ENCODE assay signal across 20 cellular contexts in genomic region chr10:131926743-131927595, GRCh38. TPM values are rescaled to one million over a fixed set of nuclear protein-coding genes. Genes with fewer than 3 reads are reported as not detected.
DNase-seq lines count a peak whose midpoint lies in the region; ATAC-seq, FAIRE-seq and TF ChIP-seq lines count a peak whose summit lies in the region.
"Had no signal": no experiment of that assay in that cellular context is flagged by ENCODE, and none has a peak within 500 bp of the region (broad histone marks: within the 10 kb centered on the region; RNA-seq: fewer than 3 reads in every experiment).

No MANE protein-coding gene starts in this region.

- H3K4me1 ChIP-seq in CD4-positive, alpha-beta memory T cell (ENCODE audit: insufficient read depth, low read length): peaks cover 55% of the 10 kb centered on the region
- H3K4me1 ChIP-seq in K562 (replicated peaks in 1 of 2; ENCODE audit: control insufficient read depth in 2 of 2, insufficient read depth in 2 of 2, low read length in 2 of 2): peaks cover 36 to 44% of the 10 kb centered on the region in 2 experiments; a peak in 4 of 5 replicates

- H3K4me3 Mint-ChIP-seq in activated CD4-positive, alpha-beta memory T cell treated with anti-CD3 and anti-CD28 coated beads, Interleukin-2, amount 10 ng/mL, durations not matched to agents 7 days and 5 days: no peak overlapping the region
- no peak overlapping the region for H3K4me3 Mint-ChIP-seq in activated CD4-positive, alpha-beta memory T cell treated with anti-CD3 and anti-CD28 coated beads for 36 hours
- H3K4me3 Mint-ChIP-seq in CD4-positive, alpha-beta memory T cell: peak overlapping the region in 7 of 8 donors; percentile 26 to 92 (median 64)
- no peak overlapping the region for H3K4me3 Mint-ChIP-seq in neural crest cell

- TF ChIP-seq CTCF in K562 (IDR thresholded peaks at IDR 0.05 in 2 of 3, conservative IDR thresholded peaks at IDR 0.05 in 1 of 3; ENCODE audit: insufficient read depth in 2 of 3, low read depth in 1 of 3, low read length in 3 of 3) (no peak), neural crest cell (conservative IDR thresholded peaks at IDR 0.05) (no peak)

- no peaks in the 10 kb centered on the region for H3K9me1 ChIP-seq in K562 (ENCODE audit: control insufficient read depth, insufficient read depth, low read length)

- no TSS peak for BruUV-seq in K562 (replicated peaks; lab: Mats Ljungman, UMichigan)

- ATAC-seq in K562 (peak; percentile 45; the same call in 2 of the 3 replicates), HG03135 (IDR thresholded peaks at IDR 0.05; ENCODE audit: unreplicated experiment) (no peak), GM21786 (IDR thresholded peaks at IDR 0.05; ENCODE audit: unreplicated experiment) (no peak)
- ATAC-seq: esophagus mucosa, left lobe of liver, Panc1, psoas muscle had no signal

- peak overlapping the region in 1 of 2 experiments; percentile 78; a peak in 2 of 4 replicates for H3K9ac ChIP-seq in K562 (ENCODE audit: insufficient read depth in 1 of 2, low read depth in 2 of 2, low read length in 2 of 2)

- TF ChIP-seq POLR2A in K562 (conservative IDR thresholded peaks at IDR 0.05): no peak

- H3K36me3 ChIP-seq in CD4-positive, alpha-beta memory T cell (ENCODE audit: insufficient read depth, low read length): no peaks in the 10 kb centered on the region
- H3K36me3 ChIP-seq in K562 (ENCODE audit: control insufficient read depth, insufficient read depth, low read length): peaks cover 33% of the 10 kb centered on the region; the same call in 1 of the 3 replicates
- H3K36me3 ChIP-seq: brain microvascular endothelial cell, transverse colon had no signal

- no peak overlapping the region for H3K4me2 ChIP-seq in K562 (ENCODE audit: insufficient read depth, low read length)
- H3K4me2 ChIP-seq: A549 had no signal

- POLR2A ChIA-PET in activated CD4-positive, alpha-beta memory T cell treated with anti-CD3 and anti-CD28 coated beads, Interleukin-2, amount 10 ng/mL, durations not matched to agents 7 days and 5 days (lab: Charles Lee): interaction anchor here (0.6 to 1.6 kb wide), 3 partner anchors 23 to 27 kb away, joined by 3 read pairs; no protein-coding TSS in a partner anchor
- POLR2A ChIA-PET in activated CD4-positive, alpha-beta memory T cell treated with anti-CD3 and anti-CD28 coated beads for 36 hours (lab: Charles Lee): interaction anchor here (1.4 kb wide), 1 partner anchor 26 kb away, joined by 5 read pairs; the partner anchor contains the start of gene PPP2R2D
- POLR2A ChIA-PET in CD4-positive, alpha-beta memory T cell (lab: Charles Lee; ENCODE audit: partially characterized antibody): interaction anchor here (1.1 kb wide), 2 partner anchors 27 to 46 kb away, joined by 3 to 4 read pairs; no protein-coding TSS in a partner anchor
- POLR2A ChIA-PET in K562 (lab: Yijun Ruan, JAX): interaction anchor here (0.6 to 2.7 kb wide), 3 partner anchors 12 to 30 kb away, joined by 3 to 14 read pairs (median 8); no protein-coding TSS in a partner anchor

- peaks cover 100% of the 10 kb centered on the region for H3K79me2 ChIP-seq in K562 (ENCODE audit: control insufficient read depth, insufficient read depth, low read length)

- no peak overlapping the region for H3K27ac ChIP-seq in CD4-positive, alpha-beta memory T cell (ENCODE audit: low read depth, low read length)
- peak overlapping the region; percentile 52; the same call in 2 of the 3 replicates for H3K27ac ChIP-seq in K562 (ENCODE audit: extremely low read depth, low read depth, low read length)
- H3K27ac ChIP-seq: psoas muscle, transverse colon had no signal

- H3K27ac Mint-ChIP-seq in activated CD4-positive, alpha-beta memory T cell treated with anti-CD3 and anti-CD28 coated beads, Interleukin-2, amount 10 ng/mL, durations not matched to agents 7 days and 5 days: peak overlapping the region; percentile 23
- no peak overlapping the region for H3K27ac Mint-ChIP-seq in activated CD4-positive, alpha-beta memory T cell treated with anti-CD3 and anti-CD28 coated beads for 36 hours
- H3K27ac Mint-ChIP-seq in CD4-positive, alpha-beta memory T cell: peak overlapping the region in 6 of 7 donors; percentile 37 to 77 (median 59)
- peak overlapping the region; percentile 70 for H3K27ac Mint-ChIP-seq in neural crest cell (ENCODE audit: unreplicated experiment)

- intact Hi-C loops in activated CD4-positive, alpha-beta memory T cell treated with anti-CD3 and anti-CD28 coated beads for 36 hours (cut with micrococcal nuclease): no loop called here
- intact Hi-C loops in CD4-positive, alpha-beta memory T cell (cut with micrococcal nuclease): no loop called here
- intact Hi-C loops in K562 (cut with micrococcal nuclease): no loop called here

- H3K27me3 Mint-ChIP-seq in activated CD4-positive, alpha-beta memory T cell treated with anti-CD3 and anti-CD28 coated beads, Interleukin-2, amount 10 ng/mL, durations not matched to agents 7 days and 5 days: no peaks in the 10 kb centered on the region
- H3K27me3 Mint-ChIP-seq in activated CD4-positive, alpha-beta memory T cell treated with anti-CD3 and anti-CD28 coated beads for 36 hours: no peaks in the 10 kb centered on the region
- H3K27me3 Mint-ChIP-seq in CD4-positive, alpha-beta memory T cell: no peaks in the 10 kb centered on the region
- H3K27me3 Mint-ChIP-seq in neural crest cell (ENCODE audit: low read depth): no peaks in the 10 kb centered on the region

- no peak for TF ChIP-seq RAD21 in K562 (CRISPR knock-in tag; conservative IDR thresholded peaks at IDR 0.05 in 1 of 2, IDR thresholded peaks at IDR 0.05 in 1 of 2)

- H3K4me3 ChIP-seq in CD4-positive, alpha-beta memory T cell (ENCODE audit: low read length in 2 of 2): no peak overlapping the region
- H3K4me3 ChIP-seq in K562: no peak overlapping the region
- H3K4me3 ChIP-seq: A549, dorsolateral prefrontal cortex, psoas muscle, transverse colon had no signal

- peaks cover 20% of the 10 kb centered on the region for H3K9me3 Mint-ChIP-seq in activated CD4-positive, alpha-beta memory T cell treated with anti-CD3 and anti-CD28 coated beads, Interleukin-2, amount 10 ng/mL, durations not matched to agents 7 days and 5 days
- peaks cover 16% of the 10 kb centered on the region for H3K9me3 Mint-ChIP-seq in activated CD4-positive, alpha-beta memory T cell treated with anti-CD3 and anti-CD28 coated beads for 36 hours
- peaks cover 0 to 9% (median 2%) of the 10 kb centered on the region in 8 donors for H3K9me3 Mint-ChIP-seq in CD4-positive, alpha-beta memory T cell
- H3K9me3 Mint-ChIP-seq in neural crest cell: no peaks in the 10 kb centered on the region

- FAIRE-seq in K562 (lab: Jason Lieb, UNC): no peak
- FAIRE-seq: A549 had no signal

- peaks cover 4% of the 10 kb centered on the region; the same call in 1 of the 2 replicates for H4K20me1 ChIP-seq in K562 (replicated peaks; ENCODE audit: control insufficient read depth, insufficient read depth, low read length)

- DNase-seq in activated CD4-positive, alpha-beta memory T cell treated with anti-CD3 and anti-CD28 coated beads, Interleukin-2, amount 10 ng/mL, durations not matched to agents 7 days and 5 days: no peak
- no peak for DNase-seq in activated CD4-positive, alpha-beta memory T cell treated with anti-CD3 and anti-CD28 coated beads for 36 hours
- DNase-seq in CD4-positive, alpha-beta memory T cell: no peak
- DNase-seq in K562 (ENCODE audit: extremely low read depth in 1 of 4, low spot score in 3 of 4): peak in 1 of 4 experiments; percentile 28
- DNase-seq in neural crest cell (ENCODE audit: low read depth, low spot score): no peak
- no peak for DNase-seq in NCI-H526 treated with DMSO at 0.1 percent for 48 hours (lab: John Stamatoyannopoulos, UW)
- DNase-seq: activated gamma-delta T cell treated with Interleukin-2 at 50 U/mL for 16 hours, brain microvascular endothelial cell, dorsolateral prefrontal cortex, EL, NCI-H1436, psoas muscle, transverse colon had no signal

- H3K27me3 ChIP-seq in CD4-positive, alpha-beta memory T cell (ENCODE audit: insufficient read depth, low read length): no peaks in the 10 kb centered on the region
- H3K27me3 ChIP-seq in K562 (ENCODE audit: control insufficient read depth in 2 of 2, insufficient read depth in 2 of 2, low read length in 2 of 2): no peaks in the 10 kb centered on the region; a peak in 1 of 5 replicates
- H3K27me3 ChIP-seq: brain microvascular endothelial cell, dorsolateral prefrontal cortex, transverse colon had no signal

- CTCF ChIA-PET in activated CD4-positive, alpha-beta memory T cell treated with anti-CD3 and anti-CD28 coated beads, Interleukin-2, amount 10 ng/mL, durations not matched to agents 7 days and 5 days (lab: Charles Lee): interaction anchor here (1.3 kb wide), 1 partner anchor 96 kb away, joined by 3 read pairs; no protein-coding TSS in a partner anchor
- CTCF ChIA-PET in activated CD4-positive, alpha-beta memory T cell treated with anti-CD3 and anti-CD28 coated beads for 36 hours (lab: Charles Lee): no interaction called here
- CTCF ChIA-PET in CD4-positive, alpha-beta memory T cell (lab: Charles Lee; ENCODE audit: partially characterized antibody): interaction anchor here (0.7 to 1.3 kb wide), 2 partner anchors 10 to 41 kb away, joined by 3 to 6 read pairs; no protein-coding TSS in a partner anchor
- CTCF ChIA-PET in K562 (lab: Yijun Ruan, JAX; ENCODE audit: low intra/inter-chr PET ratio): no interaction called here

- no peak overlapping the region for H2AFZ ChIP-seq in K562 (ENCODE audit: low read depth, low read length)

- TF ChIP-seq EP300 in K562 (IDR thresholded peaks at IDR 0.05; ENCODE audit: low read length): no peak

- H3K4me1 Mint-ChIP-seq in activated CD4-positive, alpha-beta memory T cell treated with anti-CD3 and anti-CD28 coated beads, Interleukin-2, amount 10 ng/mL, durations not matched to agents 7 days and 5 days: peaks cover 67% of the 10 kb centered on the region
- peaks cover 69% of the 10 kb centered on the region for H3K4me1 Mint-ChIP-seq in activated CD4-positive, alpha-beta memory T cell treated with anti-CD3 and anti-CD28 coated beads for 36 hours (ENCODE audit: low read depth)
- H3K4me1 Mint-ChIP-seq in CD4-positive, alpha-beta memory T cell: peaks cover 46 to 80% (median 69%) of the 10 kb centered on the region in 4 donors
- H3K4me1 Mint-ChIP-seq in neural crest cell: peaks cover 47% of the 10 kb centered on the region

- in situ Hi-C loops in K562 (cut with MboI): no loop called here

- H3K9me3 ChIP-seq in CD4-positive, alpha-beta memory T cell (ENCODE audit: control insufficient read depth in 1 of 2, low read length in 2 of 2): peaks cover 0 to 5% of the 10 kb centered on the region in 2 donors
- peaks cover 2% of the 10 kb centered on the region; the same call in 1 of the 2 replicates for H3K9me3 ChIP-seq in K562 (replicated peaks; ENCODE audit: control insufficient read depth, insufficient read depth, low read depth, low read length)

- 50% methylated on average over 16 of the region's 28 CpGs for WGBS in K562 (ENCODE audit: insufficient coverage, low coverage, missing lambda C conversion rate)

- peaks cover 37% of the 10 kb centered on the region for H3K36me3 Mint-ChIP-seq in activated CD4-positive, alpha-beta memory T cell treated with anti-CD3 and anti-CD28 coated beads, Interleukin-2, amount 10 ng/mL, durations not matched to agents 7 days and 5 days (ENCODE audit: low read depth)
- peaks cover 19% of the 10 kb centered on the region for H3K36me3 Mint-ChIP-seq in activated CD4-positive, alpha-beta memory T cell treated with anti-CD3 and anti-CD28 coated beads for 36 hours
- H3K36me3 Mint-ChIP-seq in CD4-positive, alpha-beta memory T cell: peaks cover 11 to 26% of the 10 kb centered on the region in 2 donors
- H3K36me3 Mint-ChIP-seq in neural crest cell (ENCODE audit: low read depth): peaks cover 16% of the 10 kb centered on the region

RNA-seq across cellular contexts. Expression of gene PPP2R2D, which starts 26.2 kb away (rescaled TPM):
- 10 to 100 TPM; 40.3 to 40.8 TPM for total RNA-seq in activated CD4-positive, alpha-beta memory T cell treated with anti-CD3 and anti-CD28 coated beads, Interleukin-2, amount 10 ng/mL, durations not matched to agents 7 days and 5 days
- 10 to 100 TPM; 31.9 to 32.3 TPM for total RNA-seq in activated CD4-positive, alpha-beta memory T cell treated with anti-CD3 and anti-CD28 coated beads for 36 hours
- total RNA-seq in CD4-positive, alpha-beta memory T cell: 10 to 100 TPM; 47.2 to 49.2 TPM
- polyA plus RNA-seq in CD4-positive, alpha-beta memory T cell: 10 to 100 TPM; 25.7 to 36.2 TPM
- 76.3 and 99.7 TPM in 2 replicates for total RNA-seq in K562 (2011; cell fraction: chromatin; rRNA removed; ENCODE audit: low replicate concordance)
- total RNA-seq in K562 (2011; cell fraction: nucleolus; rRNA removed): 34.7 and 41.2 TPM in 2 replicates
- 42.2 and 48.0 TPM in 2 replicates for total RNA-seq in K562 (2011; cell fraction: nucleoplasm; rRNA removed)
- total RNA-seq in K562 (2014; rRNA removed): 26.8 and 28.0 TPM in 2 replicates
- 22.2 and 23.9 TPM in 2 replicates for total RNA-seq in K562 (2014; rRNA removed; fragmentation: Illumina TruSeq; extraction: Trizol)
- total RNA-seq in K562 (2015; rRNA removed; fragmentation: Illumina TruSeq; extraction: Trizol): 32.0 and 32.5 TPM in 2 replicates
- 29.9 and 31.3 TPM in 2 replicates for total RNA-seq in K562 (2021)
- polyA plus RNA-seq in K562 (2011; rRNA removed): 31.2 and 37.0 TPM in 2 replicates
- 30.3 TPM in 2 replicates for polyA plus RNA-seq in K562 (2011; cell fraction: cytosol; rRNA removed)
- 59.2 and 67.7 TPM in 2 replicates for polyA plus RNA-seq in K562 (2011; cell fraction: nucleus; rRNA removed)
- 25.0 and 26.8 TPM in 2 replicates for polyA plus RNA-seq in K562 (2012)
- polyA plus RNA-seq in K562 (2014; fragmentation: Illumina TruSeq; extraction: Trizol): 23.6 and 26.8 TPM in 2 replicates
- 1 to 10 TPM; 1.9 to 5.1 TPM for polyA plus RNA-seq in K562 (2014; fragmentation: Nextera tagmentation; extraction: Ambion mirVana)
- polyA plus RNA-seq in K562 (2014; rRNA removed): 35.1 and 35.6 TPM in 2 replicates
- 35.7 and 36.8 TPM in 2 replicates for polyA minus RNA-seq in K562 (2011; rRNA and poly(A)+ RNA removed)
- 19.0 and 19.1 TPM in 2 replicates for polyA minus RNA-seq in K562 (2011; cell fraction: cytosol; rRNA and poly(A)+ RNA removed)
- 24.1 and 29.9 TPM in 2 replicates for polyA minus RNA-seq in K562 (2011; cell fraction: nucleus; rRNA and poly(A)+ RNA removed)
- 39.3 and 45.0 TPM in 2 replicates for total RNA-seq in neural crest cell

RNA-seq across cellular contexts. Expression of gene BNIP3, which starts 54.8 kb away (rescaled TPM):
- 10 to 100 TPM; 60.2 to 62.3 TPM for total RNA-seq in activated CD4-positive, alpha-beta memory T cell treated with anti-CD3 and anti-CD28 coated beads, Interleukin-2, amount 10 ng/mL, durations not matched to agents 7 days and 5 days
- 10 to 100 TPM; 84.9 to 86.9 TPM for total RNA-seq in activated CD4-positive, alpha-beta memory T cell treated with anti-CD3 and anti-CD28 coated beads for 36 hours
- 10 to 100 TPM; 29.8 to 31.7 TPM for total RNA-seq in CD4-positive, alpha-beta memory T cell
- 10 to 100 TPM; 33.6 to 37.0 TPM for polyA plus RNA-seq in CD4-positive, alpha-beta memory T cell
- total RNA-seq in K562 (2011; cell fraction: chromatin; rRNA removed; ENCODE audit: low replicate concordance): 61.4 and 70.7 TPM in 2 replicates
- total RNA-seq in K562 (2011; cell fraction: nucleolus; rRNA removed): 53.2 and 63.7 TPM in 2 replicates
- 62.1 and 64.4 TPM in 2 replicates for total RNA-seq in K562 (2011; cell fraction: nucleoplasm; rRNA removed)
- 76.1 and 83.0 TPM in 2 replicates for total RNA-seq in K562 (2014; rRNA removed)
- 39.7 and 40.7 TPM in 2 replicates for total RNA-seq in K562 (2014; rRNA removed; fragmentation: Illumina TruSeq; extraction: Trizol)
- total RNA-seq in K562 (2015; rRNA removed; fragmentation: Illumina TruSeq; extraction: Trizol): 25.0 and 25.9 TPM in 2 replicates
- 41.7 and 42.2 TPM in 2 replicates for total RNA-seq in K562 (2021)
- polyA plus RNA-seq in K562 (2011; rRNA removed): 119 and 124 TPM in 2 replicates
- polyA plus RNA-seq in K562 (2011; cell fraction: cytosol; rRNA removed): 114 and 117 TPM in 2 replicates
- 136 and 157 TPM in 2 replicates for polyA plus RNA-seq in K562 (2011; cell fraction: nucleus; rRNA removed)
- 28.7 and 29.5 TPM in 2 replicates for polyA plus RNA-seq in K562 (2012)
- polyA plus RNA-seq in K562 (2014; fragmentation: Illumina TruSeq; extraction: Trizol): 46.9 and 54.9 TPM in 2 replicates
- 10 to 100 TPM in 1 of 2 experiments, 1 to 10 TPM in 1; 9.2 to 10.7 TPM for polyA plus RNA-seq in K562 (2014; fragmentation: Nextera tagmentation; extraction: Ambion mirVana)
- polyA plus RNA-seq in K562 (2014; rRNA removed): 68.9 and 75.9 TPM in 2 replicates
- 42.4 and 53.7 TPM in 2 replicates for polyA minus RNA-seq in K562 (2011; rRNA and poly(A)+ RNA removed)
- 32.0 and 69.4 TPM in 2 replicates for polyA minus RNA-seq in K562 (2011; cell fraction: cytosol; rRNA and poly(A)+ RNA removed)
- 33.0 and 56.2 TPM in 2 replicates for polyA minus RNA-seq in K562 (2011; cell fraction: nucleus; rRNA and poly(A)+ RNA removed)
- 26.1 and 33.1 TPM in 2 replicates for total RNA-seq in neural crest cell
- total RNA-seq: HT-29 had no signal

Comparison
In these comparisons a context has a peak if more than half of its experiments do, and no peak if none do; other contexts are left out.
1. CTCF ChIA-PET loops: an anchor here in activated CD4-positive, alpha-beta memory T cell treated with anti-CD3 and anti-CD28 coated beads, Interleukin-2, amount 10 ng/mL, durations not matched to agents 7 days and 5 days (1.3 kb wide) and CD4-positive, alpha-beta memory T cell (0.7 to 1.3 kb wide); none called in activated CD4-positive, alpha-beta memory T cell treated with anti-CD3 and anti-CD28 coated beads for 36 hours and K562.
2. H3K4me3 Mint-ChIP-seq: peak in CD4-positive, alpha-beta memory T cell (7 of 8); none in activated CD4-positive, alpha-beta memory T cell treated with anti-CD3 and anti-CD28 coated beads, Interleukin-2, amount 10 ng/mL, durations not matched to agents 7 days and 5 days (single experiment), activated CD4-positive, alpha-beta memory T cell treated with anti-CD3 and anti-CD28 coated beads for 36 hours (single experiment) and neural crest cell (single experiment).